1 cellular context compared by ENCODE assay signal in genomic region chr20:63215101-63216040, GRCh38.
TF ChIP-seq lines count a peak whose summit lies in the region.

No MANE protein-coding gene starts in this region.

TF ChIP-seq in HepG2, 621 proteins besides CTCF, POLR2A, EP300 and RAD21 (continued from another document and continues in another):
- TF ChIP-seq ZXDC (CRISPR knock-in tag; IDR thresholded peaks at IDR 0.05) (peak; percentile 24; the same call in 1 of the 2 replicates), NRL (CRISPR knock-in tag; IDR thresholded peaks at IDR 0.05; ENCODE audit: borderline replicate concordance) (0 out of 2 replicates have a peak, but pooled peaks have one; percentile 59), ZNF431 (CRISPR knock-in tag; IDR thresholded peaks at IDR 0.05; ENCODE audit: borderline replicate concordance, low read depth) (no peak; the same call in 1 of the 2 replicates), ZNF142 (CRISPR knock-in tag; IDR thresholded peaks at IDR 0.05) (no peak; the same call in 1 of the 2 replicates), HDAC2 (CRISPR knock-in tag; IDR thresholded peaks at IDR 0.05) (peak; percentile 14), ZBTB42 (CRISPR knock-in tag; IDR thresholded peaks at IDR 0.05) (peak; percentile 48; the same call in 1 of the 2 replicates), IKZF1 (IDR thresholded peaks at IDR 0.05) (no peak), ATF3 (CRISPR knock-in tag; IDR thresholded peaks at IDR 0.05) (no peak), NFKB2 (CRISPR knock-in tag; IDR thresholded peaks at IDR 0.05; ENCODE audit: borderline replicate concordance) (peak; percentile 23; the same call in 1 of the 2 replicates), ZNF605 (CRISPR knock-in tag; IDR thresholded peaks at IDR 0.05) (peak; percentile 47; the same call in 1 of the 2 replicates), TBP (CRISPR knock-in tag; IDR thresholded peaks at IDR 0.05) (no peak), ZBTB46 (CRISPR knock-in tag; IDR thresholded peaks at IDR 0.05; ENCODE audit: borderline replicate concordance) (no peak), ZIK1 (CRISPR knock-in tag; IDR thresholded peaks at IDR 0.05; ENCODE audit: borderline replicate concordance, low read depth) (no peak; the same call in 1 of the 2 replicates), ZMYM3 (CRISPR knock-in tag; IDR thresholded peaks at IDR 0.05) (0 out of 2 replicates have a peak, but pooled peaks have one; percentile 40), ATF6 (CRISPR knock-in tag; conservative IDR thresholded peaks at IDR 0.05) (no peak; the same call in 1 of the 2 replicates), HMGXB4 (CRISPR knock-in tag; IDR thresholded peaks at IDR 0.05; ENCODE audit: borderline replicate concordance in 1 of 2, low read depth in 1 of 2) (peak; percentile 94 to 95), SMC3 (IDR thresholded peaks at IDR 0.05; ENCODE audit: low read length) (peak; percentile 56), SP1 (IDR thresholded peaks at IDR 0.05) (no peak), SP1 (CRISPR knock-in tag; IDR thresholded peaks at IDR 0.05) (no peak), IRF2 (CRISPR knock-in tag; IDR thresholded peaks at IDR 0.05) (no peak), MLX (CRISPR knock-in tag; IDR thresholded peaks at IDR 0.05) (no peak), HIVEP1 (CRISPR knock-in tag; IDR thresholded peaks at IDR 0.05) (peak; percentile 55; the same call in 1 of the 2 replicates), PHB2 (IDR thresholded peaks at IDR 0.05; ENCODE audit: partially characterized antibody) (no peak), NAIF1 (CRISPR knock-in tag; IDR thresholded peaks at IDR 0.05; ENCODE audit: borderline replicate concordance) (no peak), E2F2 (CRISPR knock-in tag; IDR thresholded peaks at IDR 0.05; ENCODE audit: borderline replicate concordance) (peak; percentile 33; the same call in 1 of the 2 replicates), ZNF800 (CRISPR knock-in tag; IDR thresholded peaks at IDR 0.05) (peak; percentile 88), KDM1A (CRISPR knock-in tag; IDR thresholded peaks at IDR 0.05) (no peak), ZNF3 (CRISPR knock-in tag; IDR thresholded peaks at IDR 0.05) (no peak), FOXJ3 (CRISPR knock-in tag; IDR thresholded peaks at IDR 0.05; ENCODE audit: borderline replicate concordance) (no peak), SNAPC5 (CRISPR knock-in tag; IDR thresholded peaks at IDR 0.05; ENCODE audit: borderline replicate concordance) (peak; percentile 88; the same call in 1 of the 2 replicates), ISX (CRISPR knock-in tag; conservative IDR thresholded peaks at IDR 0.05) (peak; percentile 2; the same call in 1 of the 2 replicates), GRHL1 (CRISPR knock-in tag; conservative IDR thresholded peaks at IDR 0.05) (no peak), ZNF652 (CRISPR knock-in tag; IDR thresholded peaks at IDR 0.05; ENCODE audit: borderline replicate concordance, low read depth) (no peak), STAG1 (CRISPR knock-in tag; IDR thresholded peaks at IDR 0.05) (peak; percentile 63), MXD3 (CRISPR knock-in tag; IDR thresholded peaks at IDR 0.05) (peak; percentile 52; the same call in 1 of the 2 replicates)
